28 cellular contexts compared by ENCODE assay signal in genomic region chr3:100912571-100912970, GRCh38.
"Had no signal": no experiment of that assay in that cellular context is flagged by ENCODE, and none has a peak within 500 bp of the region (broad histone marks: within the 10 kb centered on the region; RNA-seq: fewer than 3 reads in every experiment).

No MANE protein-coding gene starts in this region.

- H3K4me3 Mint-ChIP-seq: activated CD4-positive, alpha-beta T cell treated with anti-CD3 and anti-CD28 coated beads for 36 hours; activated CD4-positive, alpha-beta T cell treated with anti-CD3 and anti-CD28 coated beads, Interleukin-2, amount 10 ng/mL, durations not matched to agents 7 days and 5 days; activated CD8-positive, alpha-beta T cell treated with anti-CD3 and anti-CD28 coated beads, Interleukin-2, amount 10 ng/mL, durations not matched to agents 7 days and 5 days; activated naive CD4-positive, alpha-beta T cell treated with anti-CD3 and anti-CD28 coated beads for 36 hours; activated T-cell treated with anti-CD3 and anti-CD28 coated beads, Interleukin-2, amount 50 U/mL, for 4 hours; activated T-helper 1 cell treated with anti-CD3 and anti-CD28 coated beads, Interleukin-12 subunit alpha, Interleukin-12 subunit beta, Interleukin-2, Interleukin-4 antibody, amounts not matched to agents 30 ng/mL and 10 ng/mL and 1 ng/mL, durations not matched to agents 14 hours and 24 hours and 36 hours had no signal

- H3K27ac ChIP-seq: adrenal gland, body of pancreas, SJCRH30, SK-N-MC, WERI-Rb-1 had no signal

- H3K9me3 Mint-ChIP-seq: activated T-cell treated with anti-CD3 and anti-CD28 coated beads, Interleukin-2, amount 50 U/mL, for 4 hours; activated T-helper 1 cell treated with anti-CD3 and anti-CD28 coated beads, Interleukin-12 subunit alpha, Interleukin-12 subunit beta, Interleukin-2, Interleukin-4 antibody, amounts not matched to agents 30 ng/mL and 10 ng/mL and 1 ng/mL, durations not matched to agents 14 hours and 24 hours and 36 hours had no signal

- ATAC-seq: activated CD4-positive, alpha-beta T cell treated with anti-CD3 and anti-CD28 coated beads for 36 hours; activated CD8-positive, alpha-beta T cell treated with anti-CD3 and anti-CD28 coated beads, Interleukin-2, amount 10 ng/mL, durations not matched to agents 7 days and 5 days; activated naive CD4-positive, alpha-beta T cell treated with anti-CD3 and anti-CD28 coated beads, Interleukin-2, amount 50 U/mL, for 72 hours; activated T-cell treated with anti-CD3 and anti-CD28 coated beads, Interleukin-2, amount 50 U/mL, for 4 hours; body of pancreas had no signal

- H3K36me3 Mint-ChIP-seq: activated naive CD4-positive, alpha-beta T cell treated with anti-CD3 and anti-CD28 coated beads, Interleukin-2, amount 50 U/mL, for 72 hours had no signal

- H3K27me3 ChIP-seq: adrenal gland, body of pancreas, SJCRH30 had no signal

- H3K27ac Mint-ChIP-seq: activated CD4-positive, alpha-beta T cell treated with anti-CD3 and anti-CD28 coated beads for 36 hours; activated CD4-positive, alpha-beta T cell treated with anti-CD3 and anti-CD28 coated beads, Interleukin-2, amount 10 ng/mL, durations not matched to agents 7 days and 5 days; activated CD8-positive, alpha-beta T cell treated with anti-CD3 and anti-CD28 coated beads, Interleukin-2, amount 10 ng/mL, durations not matched to agents 7 days and 5 days; activated naive CD4-positive, alpha-beta T cell treated with anti-CD3 and anti-CD28 coated beads for 36 hours; activated naive CD4-positive, alpha-beta T cell treated with anti-CD3 and anti-CD28 coated beads, Interleukin-2, amount 50 U/mL, for 72 hours; activated T-helper 1 cell treated with anti-CD3 and anti-CD28 coated beads, Interleukin-12 subunit alpha, Interleukin-12 subunit beta, Interleukin-2, Interleukin-4 antibody, amounts not matched to agents 30 ng/mL and 10 ng/mL and 1 ng/mL, durations not matched to agents 14 hours and 24 hours and 36 hours had no signal

- H3K36me3 ChIP-seq: adrenal gland, SJCRH30, WERI-Rb-1 had no signal

- H3K9me3 ChIP-seq: adrenal gland, body of pancreas, SJCRH30 had no signal

- H3K4me3 ChIP-seq: adrenal gland, body of pancreas, SJCRH30, SK-N-MC had no signal

- H3K4me1 Mint-ChIP-seq: activated CD4-positive, alpha-beta T cell treated with anti-CD3 and anti-CD28 coated beads for 36 hours; activated CD4-positive, alpha-beta T cell treated with anti-CD3 and anti-CD28 coated beads, Interleukin-2, amount 10 ng/mL, durations not matched to agents 7 days and 5 days had no signal

- H3K4me1 ChIP-seq: adrenal gland, body of pancreas had no signal

- DNase-seq: activated CD4-positive, alpha-beta T cell treated with anti-CD3 and anti-CD28 coated beads for 36 hours; activated CD4-positive, alpha-beta T cell treated with anti-CD3 and anti-CD28 coated beads, Interleukin-2, amount 10 ng/mL, durations not matched to agents 7 days and 5 days; activated CD4-positive, alpha-beta T cell treated with anti-CD3 and anti-CD28 coated beads, Interleukin-2, amount 50 U/mL, for 48 hours; activated CD8-positive, alpha-beta memory T cell treated with anti-CD3 and anti-CD28 coated beads, Interleukin-2, amount 50 U/mL, for 4 hours; activated CD8-positive, alpha-beta T cell treated with anti-CD3 and anti-CD28 coated beads, Interleukin-2, amount 10 ng/mL, durations not matched to agents 7 days and 5 days; activated gamma-delta T cell treated with Interleukin-2 at 50 U/mL for 16 hours; activated naive CD4-positive, alpha-beta T cell treated with anti-CD3 and anti-CD28 coated beads for 36 hours; activated T-cell treated with anti-CD3 and anti-CD28 coated beads for 4 hours; activated T-cell treated with anti-CD3 and anti-CD28 coated beads, Interleukin-2, amount 50 U/mL, for 4 hours; adrenal gland; body of pancreas; caudate nucleus; cerebellar nuclear complex; NCI-H1105; NCI-H1436; NCI-H1694; NCI-H1930; NCI-H2081 treated with DMSO at 0.1 percent for 48 hours; NCI-H226; NCI-H446 treated with DMSO at 0.1 percent for 48 hours; NCI-H524; SHP77; T1000; WERI-Rb-1 had no signal
